Comparison of ENCODE assay signal across 27 cellular contexts in genomic region chrY:11044234-11044883, GRCh38.
"Had no signal": no experiment of that assay in that cellular context is flagged by ENCODE, and none has a peak within 500 bp of the region (broad histone marks: within the 10 kb centered on the region; RNA-seq: fewer than 3 reads in every experiment).

No MANE protein-coding gene starts in this region.

- H3K27me3 ChIP-seq: heart left ventricle, left lung, ovary, stomach, suprapubic skin, tibial nerve, uterus had no signal

- H3K4me3 ChIP-seq: heart left ventricle, left lung, lung, mucosa of descending colon, ovary, prostate gland, skin epidermis, stomach, suprapubic skin, tibial nerve, uterus had no signal

- H3K36me3 ChIP-seq: heart left ventricle, left lung, ovary, prostate gland, stomach, suprapubic skin, tibial nerve, uterus had no signal

- FAIRE-seq: keratinocyte had no signal

- H3K4me1 ChIP-seq: heart left ventricle, left lung, prostate gland, stomach, suprapubic skin, tibial nerve, uterus had no signal

- H3K27ac ChIP-seq: heart left ventricle, left lung, ovary, prostate gland, skin epidermis, stomach, suprapubic skin, tibial nerve, uterus had no signal

- ATAC-seq: heart left ventricle; left cardiac atrium; left lung; mucosa of descending colon; naive thymus-derived CD4-positive, alpha-beta T cell; natural killer cell treated with Interleukin-12 subunit alpha and Interleukin-12 subunit beta and Interleukin-15 and Interleukin-18, amount 100 ng/mL, for 72 hours; right cardiac atrium; sciatic nerve; stimulated activated naive B cell treated with anti-CD40 and anti-IgM and Interleukin-4, amounts not matched to agents 10 μg/mL and 1 μg/mL and 100 μg/mL, for 72 hours; stimulated activated naive CD8-positive, alpha-beta T cell treated with anti-CD3 and anti-CD28 coated beads, Interleukin-15, Interleukin-2, amounts not matched to agents 100 U/mL and 50 U/mL, for 24 hours had no signal

- H3K9me3 ChIP-seq: heart left ventricle, ovary, prostate gland, suprapubic skin, tibial nerve, uterus had no signal

- DNase-seq: heart left ventricle; hypothalamus; kidney glomerular epithelial cell; left cardiac atrium; left lung; midbrain; mucosa of descending colon; naive thymus-derived CD4-positive, alpha-beta T cell; ovary; retina; right cardiac atrium; stimulated activated CD4-positive, alpha-beta T cell treated with anti-CD3 and anti-CD28 coated beads, Interleukin-12 subunit alpha, Interleukin-12 subunit beta, amount 100 ng/mL, for 4 hours; stimulated activated CD4-positive, alpha-beta T cell treated with anti-CD3 and anti-CD28 coated beads, Interleukin-15, amount 100 ng/mL, for 24 hours; stimulated activated CD4-positive, alpha-beta T cell treated with anti-CD3 and anti-CD28 coated beads, Interleukin-2, amount 100 ng/mL, for 24 hours; stimulated activated CD4-positive, alpha-beta T cell treated with anti-CD3 and anti-CD28 coated beads, Interleukin-4, amount 100 ng/mL, for 1 hour; stimulated activated naive B cell treated with anti-CD40 and anti-IgM and Interleukin-4, amounts not matched to agents 10 μg/mL and 1 μg/mL and 100 μg/mL, for 72 hours; stimulated activated naive CD8-positive, alpha-beta T cell treated with anti-CD3 and anti-CD28 coated beads, Interleukin-15, Interleukin-2, amounts not matched to agents 100 U/mL and 50 U/mL, for 24 hours; stomach; uterus had no signal
